1 cellular context compared by ENCODE assay signal in the genomic region with DNA sequence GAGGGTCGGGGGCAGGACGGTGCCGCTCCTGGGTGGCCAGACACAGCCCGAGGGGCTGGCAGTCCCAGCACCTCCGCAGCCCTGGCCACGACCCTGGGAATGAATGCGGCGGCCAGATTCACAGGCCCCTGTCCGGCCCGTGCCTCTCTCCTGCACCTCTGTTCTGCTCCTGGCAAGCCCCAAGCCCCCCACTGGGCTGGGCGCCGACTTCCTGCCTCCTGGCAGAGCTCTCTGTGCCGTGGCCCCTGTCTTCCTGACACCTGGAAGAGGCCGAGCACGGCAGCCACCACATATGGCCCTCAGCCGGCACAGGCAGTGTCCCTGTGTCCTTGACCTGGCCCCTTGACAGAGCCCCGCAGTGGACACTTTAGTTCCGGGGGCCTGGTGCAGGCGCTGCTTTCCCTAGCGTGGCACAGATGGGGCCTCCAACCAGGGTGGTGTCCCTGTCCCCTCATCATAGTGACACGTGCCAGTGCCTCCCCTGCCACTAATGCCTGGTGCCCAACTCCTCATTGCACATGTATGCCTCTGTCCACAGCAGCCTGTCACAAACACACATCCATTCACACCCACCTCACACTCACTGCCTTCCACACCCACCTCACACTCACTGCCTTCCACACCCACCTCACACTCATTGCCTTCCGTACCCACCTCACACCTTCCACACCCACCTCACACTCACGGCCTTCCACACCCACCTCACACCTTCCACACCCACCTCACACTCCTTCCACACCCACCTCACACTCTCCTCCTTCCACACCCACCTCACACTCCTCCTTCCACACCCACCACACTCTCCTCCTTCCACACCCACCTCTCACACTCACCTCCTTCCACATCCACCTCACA.
TF ChIP-seq lines count a peak whose summit lies in the region.

No MANE protein-coding gene starts in this region.

TF ChIP-seq in HCT116, 20 proteins besides CTCF, POLR2A, EP300 and RAD21 (continued from another document):
- TF ChIP-seq, protein P1, sequence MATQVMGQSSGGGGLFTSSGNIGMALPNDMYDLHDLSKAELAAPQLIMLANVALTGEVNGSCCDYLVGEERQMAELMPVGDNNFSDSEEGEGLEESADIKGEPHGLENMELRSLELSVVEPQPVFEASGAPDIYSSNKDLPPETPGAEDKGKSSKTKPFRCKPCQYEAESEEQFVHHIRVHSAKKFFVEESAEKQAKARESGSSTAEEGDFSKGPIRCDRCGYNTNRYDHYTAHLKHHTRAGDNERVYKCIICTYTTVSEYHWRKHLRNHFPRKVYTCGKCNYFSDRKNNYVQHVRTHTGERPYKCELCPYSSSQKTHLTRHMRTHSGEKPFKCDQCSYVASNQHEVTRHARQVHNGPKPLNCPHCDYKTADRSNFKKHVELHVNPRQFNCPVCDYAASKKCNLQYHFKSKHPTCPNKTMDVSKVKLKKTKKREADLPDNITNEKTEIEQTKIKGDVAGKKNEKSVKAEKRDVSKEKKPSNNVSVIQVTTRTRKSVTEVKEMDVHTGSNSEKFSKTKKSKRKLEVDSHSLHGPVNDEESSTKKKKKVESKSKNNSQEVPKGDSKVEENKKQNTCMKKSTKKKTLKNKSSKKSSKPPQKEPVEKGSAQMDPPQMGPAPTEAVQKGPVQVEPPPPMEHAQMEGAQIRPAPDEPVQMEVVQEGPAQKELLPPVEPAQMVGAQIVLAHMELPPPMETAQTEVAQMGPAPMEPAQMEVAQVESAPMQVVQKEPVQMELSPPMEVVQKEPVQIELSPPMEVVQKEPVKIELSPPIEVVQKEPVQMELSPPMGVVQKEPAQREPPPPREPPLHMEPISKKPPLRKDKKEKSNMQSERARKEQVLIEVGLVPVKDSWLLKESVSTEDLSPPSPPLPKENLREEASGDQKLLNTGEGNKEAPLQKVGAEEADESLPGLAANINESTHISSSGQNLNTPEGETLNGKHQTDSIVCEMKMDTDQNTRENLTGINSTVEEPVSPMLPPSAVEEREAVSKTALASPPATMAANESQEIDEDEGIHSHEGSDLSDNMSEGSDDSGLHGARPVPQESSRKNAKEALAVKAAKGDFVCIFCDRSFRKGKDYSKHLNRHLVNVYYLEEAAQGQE (IDR thresholded peaks at IDR 0.05; ENCODE audit: low read depth): no peak
- TF ChIP-seq JUND (IDR thresholded peaks at IDR 0.05): no peak
TF ChIP-seq in HCT116: peak in this region for 0.
